ENCODE assay signal across 8 cellular contexts in genomic region chr9:109119439-109120203, GRCh38. TPM values are rescaled to one million over a fixed set of nuclear protein-coding genes. Genes with fewer than 3 reads are reported as not detected.
DNase-seq lines count a peak whose midpoint lies in the region; ATAC-seq and TF ChIP-seq lines count a peak whose summit lies in the region.

Gene TMEM245 (minus strand): TSS chr9:109119947. CDS start chr9:109119913, 34 bp downstream.

- H3K36me3 ChIP-seq in right lobe of liver, result no peaks in the 10 kb centered on the region

- peaks cover 56% of the 10 kb centered on the region for H3K4me1 Mint-ChIP-seq in CD14-positive monocyte

- no peaks in the 10 kb centered on the region for H3K9me3 Mint-ChIP-seq in CD14-positive monocyte

- peak within 1 kb of the TSS; percentile 50 to 89 (median 77) for H3K27ac Mint-ChIP-seq in CD14-positive monocyte

- peak within 1 kb of the TSS; percentile 66 to 99 (median 89) for H3K4me3 ChIP-seq in dorsolateral prefrontal cortex
- peak within 1 kb of the TSS; percentile 48 to 88 (median 70) for H3K4me3 ChIP-seq in right lobe of liver

- TF ChIP-seq CTCF in CD14-positive monocyte (IDR thresholded peaks at IDR 0.05) (no peak), dorsolateral prefrontal cortex (IDR thresholded peaks at IDR 0.05 in 54 of 56, conservative IDR thresholded peaks at IDR 0.05 in 2 of 56; ENCODE audit: low read depth in 1 of 56, partially characterized antibody in 56 of 56) (peak in 37 of 56 donors; percentile 4 to 53 (median 24)), right lobe of liver (IDR thresholded peaks at IDR 0.05) (no peak)

- H3K27ac ChIP-seq in dorsolateral prefrontal cortex (peak within 1 kb of the TSS in 57 of 59 donors; percentile 49 to 95 (median 86)), right lobe of liver (peak within 1 kb of the TSS; percentile 89 to 98 (median 93))

- peak within 1 kb of the TSS; percentile 87 to 89 for H3K4me3 Mint-ChIP-seq in CD14-positive monocyte

- peak; percentile 95 for TF ChIP-seq POLR2A in right lobe of liver (IDR thresholded peaks at IDR 0.05)

- no peaks in the 10 kb centered on the region for H3K9me3 ChIP-seq in right lobe of liver

- 2% methylated on average over 9 of the region's 88 CpGs for WGBS in right lobe of liver (ENCODE audit: insufficient coverage, low coverage, low lambda C conversion rate, missing lambda C conversion rate)

- no peaks in the 10 kb centered on the region for H3K27me3 Mint-ChIP-seq in CD14-positive monocyte (ENCODE audit: low read depth in 3 of 3)

- H3K4me1 ChIP-seq in right lobe of liver, result peaks cover 0 to 35% (median 18%) of the 10 kb centered on the region in 4 donors

- no peaks in the 10 kb centered on the region for H3K27me3 ChIP-seq in dorsolateral prefrontal cortex
- H3K27me3 ChIP-seq in right lobe of liver, result no peaks in the 10 kb centered on the region

- H3K36me3 Mint-ChIP-seq in CD14-positive monocyte, result peaks cover 0 to 1% of the 10 kb centered on the region in 2 donors

- peak; percentile 96 for DNase-seq in CD14-positive monocyte (ENCODE audit: low spot score)
- peak; percentile 99 for DNase-seq in NCI-H82 (lab: John Stamatoyannopoulos, UW)
- DNase-seq in activated CD4-positive, alpha-beta T cell treated with anti-CD3 and anti-CD28 coated beads, Interleukin-2, amount 50 U/mL, for 48 hours, result peak; percentile 93 to 95
- peak; percentile 94 to 99 (median 98) for DNase-seq in dorsolateral prefrontal cortex
- peak; percentile 95 to 98 (median 98) for DNase-seq in right lobe of liver
- DNase-seq in stimulated activated CD4-positive, alpha-beta T cell treated with anti-CD3 and anti-CD28 coated beads, Interleukin-4, amount 100 ng/mL, for 4 hours, result peak; percentile 85 to 95

- intact Hi-C loops in CD14-positive monocyte (cut with micrococcal nuclease), result loop anchor here in 1 of 2 donors (10.0 kb wide), 2 partner anchors 105 to 185 kb away; partner anchors contain the start of genes ABITRAM, CTNNAL1 and ELP1
- intact Hi-C loops in dorsolateral prefrontal cortex (cut with DNase I), result loop anchor here (2.0 to 10.0 kb wide), 5 partner anchors 107 to 195 kb away; partner anchors contain the start of genes ABITRAM (in 2 of the 2), CTNNAL1 (in 2 of the 2) and ELP1 (in 2 of the 2)
- intact Hi-C loops in right lobe of liver (cut with DNase I), result no loop called here

- peak; percentile 91 for ATAC-seq in GM19397 (IDR thresholded peaks at IDR 0.05; ENCODE audit: unreplicated experiment)
- peak; percentile 94 for ATAC-seq in HG03571 (IDR thresholded peaks at IDR 0.05; ENCODE audit: unreplicated experiment)
- peak; percentile 86 to 98 (median 91) for ATAC-seq in right lobe of liver

RNA-seq across cellular contexts. Expression of gene TMEM245, which starts in this region (rescaled TPM):
- polyA plus RNA-seq in CD14-positive monocyte, result 10 to 100 TPM in 1 of 2 donors, 1 to 10 TPM in 1; 9.7 to 11.3 TPM
- total RNA-seq in dorsolateral prefrontal cortex (100 to 1,000 TPM in 1 of 120 experiments, 10 to 100 TPM in 119; 53.4 to 104 (median 72.3) TPM), right lobe of liver (10 to 100 TPM; 24.7 to 39.5 (median 36.8) TPM)

Comparison
In these comparisons a context has a peak if more than half of its experiments do, and no peak if none do; other contexts are left out.
1. Peak in every context shown above with its lines: DNase-seq, ATAC-seq, H3K4me3 ChIP-seq and H3K27ac ChIP-seq.
2. CTCF ChIP-seq: peak in dorsolateral prefrontal cortex (37 of 56); none in CD14-positive monocyte (single experiment) and right lobe of liver (0 of 4).
3. intact Hi-C loops: an anchor here in dorsolateral prefrontal cortex (2.0 to 10.0 kb wide); none called in right lobe of liver.